In the genomic region with DNA sequence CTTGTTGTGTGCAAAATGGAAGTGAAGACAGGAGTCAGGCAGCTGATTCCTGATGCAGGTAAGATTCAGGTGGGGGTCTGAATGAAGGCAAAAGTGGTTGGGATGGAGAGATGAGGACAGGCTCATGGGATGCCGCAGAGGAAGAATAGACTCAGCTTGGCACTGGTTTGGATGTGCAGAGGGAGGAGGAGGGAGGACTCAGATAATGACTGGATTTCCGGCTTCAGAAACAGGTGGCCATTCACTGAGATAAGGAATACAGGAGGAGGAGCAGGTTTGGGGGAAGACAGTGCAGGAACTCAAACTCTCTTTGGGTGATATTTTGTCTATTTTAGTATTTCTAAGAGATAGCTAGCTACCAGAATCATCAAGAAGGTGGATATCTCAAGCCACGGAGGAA, we compare ENCODE assay signal across 1 cellular context.
TF ChIP-seq lines count a peak whose summit lies in the region.

No MANE protein-coding gene starts in this region.

TF ChIP-seq in K562, 482 proteins besides CTCF, POLR2A, EP300 and RAD21 (continued from another document):
- TF ChIP-seq TRIM25 (IDR thresholded peaks at IDR 0.05; ENCODE audit: borderline replicate concordance) (no peak), TCF3 (CRISPR knock-in tag; IDR thresholded peaks at IDR 0.05) (peak; percentile 34; the same call in 1 of the 2 replicates), RCOR1 (IDR thresholded peaks at IDR 0.05; ENCODE audit: borderline replicate concordance in 1 of 2, low read depth in 2 of 2, low read length in 2 of 2) (peak in 1 of 2 experiments; percentile 38; a peak in 1 of 4 replicates), ELF2 (CRISPR knock-in tag; IDR thresholded peaks at IDR 0.05) (no peak), ARID2 (IDR thresholded peaks at IDR 0.05) (no peak), ZNF263 (CRISPR knock-in tag; IDR thresholded peaks at IDR 0.05; ENCODE audit: borderline replicate concordance) (peak; percentile 87; the same call in 1 of the 2 replicates), FOXP1 (CRISPR knock-in tag; IDR thresholded peaks at IDR 0.05) (no peak), ARID1B (IDR thresholded peaks at IDR 0.05) (peak; percentile 19; the same call in 1 of the 2 replicates), ZBTB40 (IDR thresholded peaks at IDR 0.05) (no peak), ZBTB40 (CRISPR knock-in tag; IDR thresholded peaks at IDR 0.05) (no peak), DIDO1 (tag; IDR thresholded peaks at IDR 0.05; ENCODE audit: low read depth) (no peak), SREBF1 (IDR thresholded peaks at IDR 0.05; ENCODE audit: borderline replicate concordance, low read depth, low read length) (no peak)
- TF ChIP-seq, protein P1, sequence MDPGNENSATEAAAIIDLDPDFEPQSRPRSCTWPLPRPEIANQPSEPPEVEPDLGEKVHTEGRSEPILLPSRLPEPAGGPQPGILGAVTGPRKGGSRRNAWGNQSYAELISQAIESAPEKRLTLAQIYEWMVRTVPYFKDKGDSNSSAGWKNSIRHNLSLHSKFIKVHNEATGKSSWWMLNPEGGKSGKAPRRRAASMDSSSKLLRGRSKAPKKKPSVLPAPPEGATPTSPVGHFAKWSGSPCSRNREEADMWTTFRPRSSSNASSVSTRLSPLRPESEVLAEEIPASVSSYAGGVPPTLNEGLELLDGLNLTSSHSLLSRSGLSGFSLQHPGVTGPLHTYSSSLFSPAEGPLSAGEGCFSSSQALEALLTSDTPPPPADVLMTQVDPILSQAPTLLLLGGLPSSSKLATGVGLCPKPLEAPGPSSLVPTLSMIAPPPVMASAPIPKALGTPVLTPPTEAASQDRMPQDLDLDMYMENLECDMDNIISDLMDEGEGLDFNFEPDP (CRISPR knock-in tag; IDR thresholded peaks at IDR 0.05), result no peak
TF ChIP-seq in K562: peak in this region for 8.
